ENCODE assay signal across 25 cellular contexts in the genomic region with DNA sequence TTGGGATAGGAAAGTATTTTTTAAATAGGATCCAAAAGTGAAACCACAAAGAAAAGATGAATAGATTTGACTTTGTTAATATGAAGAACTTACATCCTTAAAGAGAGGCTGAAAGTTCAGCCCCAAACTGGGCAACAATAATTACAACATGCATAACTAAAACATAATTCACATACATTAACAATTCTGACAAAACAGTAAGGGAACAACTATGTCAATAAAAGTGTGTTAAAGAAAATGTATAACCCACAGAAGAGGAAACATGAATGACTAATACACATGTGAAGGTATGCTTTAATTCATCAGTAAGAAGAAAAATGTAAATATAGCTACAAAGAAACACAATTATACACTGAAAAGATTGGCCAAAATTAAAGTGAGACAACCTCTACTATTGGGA.
"Had no signal": no experiment of that assay in that cellular context is flagged by ENCODE, and none has a peak within 500 bp of the region (broad histone marks: within the 10 kb centered on the region; RNA-seq: fewer than 3 reads in every experiment).

No MANE protein-coding gene starts in this region.

- H3K27ac Mint-ChIP-seq: activated CD8-positive, alpha-beta T cell treated with anti-CD3 and anti-CD28 coated beads, Interleukin-2, amount 10 ng/mL, durations not matched to agents 7 days and 5 days; activated naive CD8-positive, alpha-beta T cell; activated T-helper 17 cell treated with anti-CD3 and anti-CD28 coated beads, Interleukin-2, amount 50 U/mL, for 72 hours; natural killer cell treated with Interleukin-12 subunit alpha and Interleukin-12 subunit beta and Interleukin-15 and Interleukin-18, amount 100 ng/mL, for 72 hours had no signal

- H3K27me3 Mint-ChIP-seq: activated naive CD8-positive, alpha-beta T cell; activated T-helper 17 cell treated with anti-CD3 and anti-CD28 coated beads, Interleukin-2, amount 50 U/mL, for 72 hours; natural killer cell treated with Interleukin-12 subunit alpha and Interleukin-12 subunit beta and Interleukin-15 and Interleukin-18, amount 100 ng/mL, for 72 hours had no signal

- H3K4me1 Mint-ChIP-seq: activated T-helper 17 cell treated with anti-CD3 and anti-CD28 coated beads, Interleukin-2, amount 50 U/mL, for 72 hours had no signal

- ATAC-seq: activated CD8-positive, alpha-beta T cell treated with anti-CD3 and anti-CD28 coated beads, Interleukin-2, amount 10 ng/mL, durations not matched to agents 7 days and 5 days; activated T-helper 17 cell treated with anti-CD3 and anti-CD28 coated beads, Interleukin-2, amount 50 U/mL, for 72 hours; gastrocnemius medialis; left ventricle myocardium superior; natural killer cell treated with Interleukin-12 subunit alpha and Interleukin-12 subunit beta and Interleukin-15 and Interleukin-18, amount 100 ng/mL, for 72 hours; pancreas; psoas muscle; stimulated activated naive CD8-positive, alpha-beta T cell treated with anti-CD3 and anti-CD28 coated beads, Interleukin-15, Interleukin-2, amounts not matched to agents 100 U/mL and 50 U/mL, for 24 hours had no signal

- H3K27me3 ChIP-seq: adrenal gland, ascending aorta, gastrocnemius medialis, neutrophil, pancreas, right atrium auricular region, tibial nerve had no signal

- H3K4me1 ChIP-seq: adrenal gland, ascending aorta, gastrocnemius medialis, pancreas, psoas muscle, right atrium auricular region, tibial nerve had no signal

- H3K27ac ChIP-seq: adrenal gland, ascending aorta, coronary artery, gastrocnemius medialis, neutrophil, pancreas, psoas muscle, right atrium auricular region, tibial nerve, WERI-Rb-1 had no signal

- H3K9me3 ChIP-seq: adrenal gland, ascending aorta, gastrocnemius medialis, neutrophil, pancreas, psoas muscle, right atrium auricular region, tibial nerve had no signal

- H3K4me3 ChIP-seq: adrenal gland, ascending aorta, coronary artery, gastrocnemius medialis, pancreas, psoas muscle, right atrium auricular region, tibial nerve had no signal

- H3K4me3 Mint-ChIP-seq: activated CD8-positive, alpha-beta T cell treated with anti-CD3 and anti-CD28 coated beads, Interleukin-2, amount 10 ng/mL, durations not matched to agents 7 days and 5 days; activated naive CD8-positive, alpha-beta T cell; activated T-helper 17 cell treated with anti-CD3 and anti-CD28 coated beads, Interleukin-2, amount 50 U/mL, for 72 hours; natural killer cell treated with Interleukin-12 subunit alpha and Interleukin-12 subunit beta and Interleukin-15 and Interleukin-18, amount 100 ng/mL, for 72 hours had no signal

- FAIRE-seq: islet of Langerhans, pancreas, TTC549 had no signal

- H3K36me3 Mint-ChIP-seq: activated naive CD8-positive, alpha-beta T cell; natural killer cell treated with Interleukin-12 subunit alpha and Interleukin-12 subunit beta and Interleukin-15 and Interleukin-18, amount 100 ng/mL, for 72 hours had no signal

- H3K36me3 ChIP-seq: adrenal gland, ascending aorta, gastrocnemius medialis, neutrophil, pancreas, right atrium auricular region, tibial nerve, WERI-Rb-1 had no signal

- DNase-seq: activated CD4-positive, alpha-beta T cell treated with anti-CD3 and anti-CD28 coated beads, Interleukin-2, amount 50 U/mL, for 1 hour; activated CD4-positive, CD25-positive, alpha-beta regulatory T cell treated with anti-CD3 and anti-CD28 coated beads, Interleukin-2, amount 50 U/mL, for 72 hours; activated CD8-positive, alpha-beta T cell treated with anti-CD3 and anti-CD28 coated beads, Interleukin-2, amount 10 ng/mL, durations not matched to agents 7 days and 5 days; activated naive CD4-positive, alpha-beta T cell; activated T-cell treated with anti-CD3 and anti-CD28 coated beads, Interleukin-2, amount 50 U/mL, for 1 hour; adrenal gland; gastrocnemius medialis; hippocampal formation; left ventricle myocardium superior; pancreas; psoas muscle; stimulated activated CD4-positive, alpha-beta T cell treated with anti-CD3 and anti-CD28 coated beads, Interleukin-4, amount 100 ng/mL, for 24 hours; stimulated activated naive CD8-positive, alpha-beta T cell treated with anti-CD3 and anti-CD28 coated beads, Interleukin-15, Interleukin-2, amounts not matched to agents 100 U/mL and 50 U/mL, for 24 hours; T-helper 1 cell; WERI-Rb-1 had no signal
